Comparison of ENCODE assay signal across 1 cellular context in genomic region chr7:128405345-128406146, GRCh38.
TF ChIP-seq lines count a peak whose summit lies in the region.

No MANE protein-coding gene starts in this region.

TF ChIP-seq in H1, 55 proteins besides CTCF, POLR2A, EP300 and RAD21:
- peak; percentile 55 for TF ChIP-seq EZH2 (IDR thresholded peaks at IDR 0.05; ENCODE audit: low read depth, low read length, severe bottlenecking)
- no peak for TF ChIP-seq HDAC6 (IDR thresholded peaks at IDR 0.05; ENCODE audit: low read depth, low read length)
- no peak for TF ChIP-seq TEAD4 (IDR thresholded peaks at IDR 0.05; ENCODE audit: low read depth, low read length)
- no peak for TF ChIP-seq NANOG (IDR thresholded peaks at IDR 0.05; ENCODE audit: insufficient read depth, low read depth, low read length, poor library complexity, severe bottlenecking)
- no peak for TF ChIP-seq RBBP5 (IDR thresholded peaks at IDR 0.05; ENCODE audit: borderline replicate concordance, low read depth, low read length)
- TF ChIP-seq MAX (IDR thresholded peaks at IDR 0.05), result peak; percentile 47; the same call in 1 of the 2 replicates
- no peak for TF ChIP-seq SAP30 (IDR thresholded peaks at IDR 0.05; ENCODE audit: insufficient read depth, insufficient replicate concordance, low read length)
- peak; percentile 92 for TF ChIP-seq KDM4A (IDR thresholded peaks at IDR 0.05; ENCODE audit: low read depth, low read length, severe bottlenecking)
- TF ChIP-seq FOSL1 (IDR thresholded peaks at IDR 0.05; ENCODE audit: insufficient read depth, low read depth, low read length), result no peak
- peak; percentile 58; the same call in 1 of the 2 replicates for TF ChIP-seq SUZ12 (IDR thresholded peaks at IDR 0.05; ENCODE audit: low read length)
- TF ChIP-seq SIRT6 (IDR thresholded peaks at IDR 0.05; ENCODE audit: low read length), result no peak
